In genomic region chr1:206769331-206769731, GRCh38 we compare ENCODE assay signal across 8 cellular contexts. TPM values are rescaled to one million over a fixed set of nuclear protein-coding genes. Genes with fewer than 3 reads are reported as not detected.
A peak's percentile ranks its signal among the peaks of the same experiment; 100 is the strongest.
DNase-seq lines count a peak whose midpoint lies in the region; ATAC-seq and TF ChIP-seq lines count a peak whose summit lies in the region.

No MANE protein-coding gene starts in this region.

- no peaks in the 10 kb centered on the region for H3K36me3 ChIP-seq in Karpas-422 (ENCODE audit: insufficient read depth, low read length)

- H3K9ac ChIP-seq in Karpas-422 (ENCODE audit: low read length), result no peak overlapping the region

- no peak overlapping the region for H3K4me3 ChIP-seq in Karpas-422 (ENCODE audit: low read length)

- H3K79me2 ChIP-seq in Karpas-422 (ENCODE audit: low read length), result no peaks in the 10 kb centered on the region

- peak; percentile 85 for DNase-seq in activated CD4-positive, alpha-beta memory T cell treated with anti-CD3 and anti-CD28 coated beads, Interleukin-2, amount 10 ng/mL, durations not matched to agents 7 days and 5 days
- DNase-seq in stimulated activated CD4-positive, alpha-beta T cell treated with anti-CD3 and anti-CD28 coated beads, Interleukin-4, amount 100 ng/mL, for 24 hours, result peak; percentile 62
- no peak for DNase-seq in HCEC 1CT
- DNase-seq in Karpas-422, result no peak
- DNase-seq in WTC11 (ENCODE audit: low spot score), result no peak
- DNase-seq in NCI-H1694 (lab: John Stamatoyannopoulos, UW), result no peak

- H3K9me3 Mint-ChIP-seq in activated CD4-positive, alpha-beta memory T cell treated with anti-CD3 and anti-CD28 coated beads, Interleukin-2, amount 10 ng/mL, durations not matched to agents 7 days and 5 days, result no peaks in the 10 kb centered on the region
- no peaks in the 10 kb centered on the region for H3K9me3 Mint-ChIP-seq in WTC11

- CTCF ChIA-PET in activated CD4-positive, alpha-beta memory T cell treated with anti-CD3 and anti-CD28 coated beads, Interleukin-2, amount 10 ng/mL, durations not matched to agents 7 days and 5 days (lab: Charles Lee), result interaction anchor here (0.7 to 5.5 kb wide), 12 partner anchors 13 to 143 kb away, joined by 3 to 42 read pairs (median 4); no protein-coding TSS in a partner anchor
- CTCF ChIA-PET in WTC11 (lab: Charles Lee), result interaction anchor here (1.0 to 3.8 kb wide), 7 partner anchors 8 to 162 kb away, joined by 3 to 16 read pairs (median 9); no protein-coding TSS in a partner anchor

- TF ChIP-seq CTCF in WTC11 (IDR thresholded peaks at IDR 0.05), result no peak

- no peaks in the 10 kb centered on the region for H4K20me1 ChIP-seq in Karpas-422 (ENCODE audit: insufficient read depth, low read depth, low read length)

- no peak overlapping the region for H2AFZ ChIP-seq in Karpas-422 (ENCODE audit: low read length)

- H3K9me3 ChIP-seq in Karpas-422 (ENCODE audit: low read length), result no peaks in the 10 kb centered on the region

- H3K9me2 ChIP-seq in Karpas-422 (replicated peaks; ENCODE audit: insufficient read depth, low read length), result no peaks in the 10 kb centered on the region

- ATAC-seq in GM19025 (IDR thresholded peaks at IDR 0.05; ENCODE audit: low read depth, unreplicated experiment) (peak; percentile 70), HG02870 (IDR thresholded peaks at IDR 0.05; ENCODE audit: unreplicated experiment) (peak; percentile 56), WTC11 (no peak)

- POLR2A ChIA-PET in activated CD4-positive, alpha-beta memory T cell treated with anti-CD3 and anti-CD28 coated beads, Interleukin-2, amount 10 ng/mL, durations not matched to agents 7 days and 5 days (lab: Charles Lee), result interaction anchor here (0.7 to 8.5 kb wide), 13 partner anchors 8 to 143 kb away, joined by 3 to 114 read pairs (median 4); no protein-coding TSS in a partner anchor
- POLR2A ChIA-PET in WTC11 (lab: Charles Lee), result interaction anchor here (0.5 kb wide), 1 partner anchor 150 kb away, joined by 5 read pairs; no protein-coding TSS in a partner anchor

- H3K4me3 Mint-ChIP-seq in activated CD4-positive, alpha-beta memory T cell treated with anti-CD3 and anti-CD28 coated beads, Interleukin-2, amount 10 ng/mL, durations not matched to agents 7 days and 5 days, result peak overlapping the region; percentile 4
- no peak overlapping the region for H3K4me3 Mint-ChIP-seq in WTC11

- H3K36me3 Mint-ChIP-seq in activated CD4-positive, alpha-beta memory T cell treated with anti-CD3 and anti-CD28 coated beads, Interleukin-2, amount 10 ng/mL, durations not matched to agents 7 days and 5 days (ENCODE audit: low read depth), result peaks cover 3% of the 10 kb centered on the region
- no peaks in the 10 kb centered on the region for H3K36me3 Mint-ChIP-seq in WTC11

- H3K27ac ChIP-seq in Karpas-422 (ENCODE audit: low read length), result no peak overlapping the region

- no peaks in the 10 kb centered on the region for H3K4me1 ChIP-seq in Karpas-422 (ENCODE audit: low read length)

- no peak overlapping the region for H3K4me2 ChIP-seq in Karpas-422 (ENCODE audit: low read depth, low read length, poor library complexity, severe bottlenecking)

- H3K27me3 ChIP-seq in Karpas-422 (ENCODE audit: low read length), result peaks cover 4% of the 10 kb centered on the region; the same call in 1 of the 2 replicates

- peak overlapping the region; percentile 67 for H3K27ac Mint-ChIP-seq in activated CD4-positive, alpha-beta memory T cell treated with anti-CD3 and anti-CD28 coated beads, Interleukin-2, amount 10 ng/mL, durations not matched to agents 7 days and 5 days
- H3K27ac Mint-ChIP-seq in WTC11, result no peak overlapping the region

- H3K4me1 Mint-ChIP-seq in activated CD4-positive, alpha-beta memory T cell treated with anti-CD3 and anti-CD28 coated beads, Interleukin-2, amount 10 ng/mL, durations not matched to agents 7 days and 5 days, result peaks cover 87% of the 10 kb centered on the region
- peaks cover 33% of the 10 kb centered on the region for H3K4me1 Mint-ChIP-seq in WTC11

- H3K27me3 Mint-ChIP-seq in activated CD4-positive, alpha-beta memory T cell treated with anti-CD3 and anti-CD28 coated beads, Interleukin-2, amount 10 ng/mL, durations not matched to agents 7 days and 5 days, result peaks cover 29% of the 10 kb centered on the region
- peaks cover 4% of the 10 kb centered on the region for H3K27me3 Mint-ChIP-seq in WTC11 (ENCODE audit: low read depth)

TF ChIP-seq in WTC11, 78 proteins besides CTCF, POLR2A, EP300 and RAD21:
- TF ChIP-seq HMGXB4 (CRISPR knock-in tag; IDR thresholded peaks at IDR 0.05) (no peak), ZNF232 (CRISPR knock-in tag; IDR thresholded peaks at IDR 0.05) (no peak), OVOL2 (CRISPR knock-in tag; IDR thresholded peaks at IDR 0.05; ENCODE audit: borderline replicate concordance) (no peak), FOXJ3 (CRISPR knock-in tag; IDR thresholded peaks at IDR 0.05; ENCODE audit: borderline replicate concordance) (no peak), USF2 (CRISPR knock-in tag; IDR thresholded peaks at IDR 0.05) (no peak), SMAD4 (CRISPR knock-in tag; IDR thresholded peaks at IDR 0.05) (no peak), ZNF396 (CRISPR knock-in tag; IDR thresholded peaks at IDR 0.05; ENCODE audit: borderline replicate concordance) (no peak), FOXK1 (CRISPR knock-in tag; IDR thresholded peaks at IDR 0.05) (no peak), MLX (CRISPR knock-in tag; IDR thresholded peaks at IDR 0.05) (no peak), RORB (CRISPR knock-in tag; IDR thresholded peaks at IDR 0.05) (no peak), NFYB (CRISPR knock-in tag; conservative IDR thresholded peaks at IDR 0.05; ENCODE audit: low read depth) (no peak), TEAD4 (CRISPR knock-in tag; IDR thresholded peaks at IDR 0.05) (no peak), IRF1 (CRISPR knock-in tag; IDR thresholded peaks at IDR 0.05) (no peak), MXD4 (CRISPR knock-in tag; IDR thresholded peaks at IDR 0.05; ENCODE audit: borderline replicate concordance) (no peak), ZNF317 (CRISPR knock-in tag; IDR thresholded peaks at IDR 0.05; ENCODE audit: borderline replicate concordance, low read depth) (no peak), CREB1 (CRISPR knock-in tag; IDR thresholded peaks at IDR 0.05) (no peak)
TF ChIP-seq in WTC11: peak in this region for 0.

RNA-seq across cellular contexts. Expression of gene IL19, which starts 1.2 kb away (rescaled TPM):
- total RNA-seq in activated CD4-positive, alpha-beta memory T cell treated with anti-CD3 and anti-CD28 coated beads, Interleukin-2, amount 10 ng/mL, durations not matched to agents 7 days and 5 days, result not detected
- not detected in 2 replicates for total RNA-seq in Karpas-422 (2014; rRNA removed; shearing (Covaris generic); ENCODE audit: low replicate concordance)
- not detected in 3 replicates for total RNA-seq in WTC11 (2021)

RNA-seq across cellular contexts. Expression of gene IL10, which starts 3.0 kb away (rescaled TPM):
- 1 to 10 TPM in 1 of 2 experiments, under 1 TPM in 1; 0.73 to 1.9 TPM for total RNA-seq in activated CD4-positive, alpha-beta memory T cell treated with anti-CD3 and anti-CD28 coated beads, Interleukin-2, amount 10 ng/mL, durations not matched to agents 7 days and 5 days
- not detected in 2 replicates for total RNA-seq in Karpas-422 (2014; rRNA removed; shearing (Covaris generic); ENCODE audit: low replicate concordance)
- total RNA-seq in WTC11 (2021), result not detected in 3 replicates

Comparison
In these comparisons a context has a peak if more than half of its experiments do, and no peak if none do; other contexts are left out.
1. DNase-seq: peak in activated CD4-positive, alpha-beta memory T cell treated with anti-CD3 and anti-CD28 coated beads, Interleukin-2, amount 10 ng/mL, durations not matched to agents 7 days and 5 days (single experiment) and stimulated activated CD4-positive, alpha-beta T cell treated with anti-CD3 and anti-CD28 coated beads, Interleukin-4, amount 100 ng/mL, for 24 hours (single experiment); none in HCEC 1CT (single experiment), Karpas-422 (single experiment), WTC11 (single experiment) and NCI-H1694 (single experiment).